8 cellular contexts compared by ENCODE assay signal in the genomic region with DNA sequence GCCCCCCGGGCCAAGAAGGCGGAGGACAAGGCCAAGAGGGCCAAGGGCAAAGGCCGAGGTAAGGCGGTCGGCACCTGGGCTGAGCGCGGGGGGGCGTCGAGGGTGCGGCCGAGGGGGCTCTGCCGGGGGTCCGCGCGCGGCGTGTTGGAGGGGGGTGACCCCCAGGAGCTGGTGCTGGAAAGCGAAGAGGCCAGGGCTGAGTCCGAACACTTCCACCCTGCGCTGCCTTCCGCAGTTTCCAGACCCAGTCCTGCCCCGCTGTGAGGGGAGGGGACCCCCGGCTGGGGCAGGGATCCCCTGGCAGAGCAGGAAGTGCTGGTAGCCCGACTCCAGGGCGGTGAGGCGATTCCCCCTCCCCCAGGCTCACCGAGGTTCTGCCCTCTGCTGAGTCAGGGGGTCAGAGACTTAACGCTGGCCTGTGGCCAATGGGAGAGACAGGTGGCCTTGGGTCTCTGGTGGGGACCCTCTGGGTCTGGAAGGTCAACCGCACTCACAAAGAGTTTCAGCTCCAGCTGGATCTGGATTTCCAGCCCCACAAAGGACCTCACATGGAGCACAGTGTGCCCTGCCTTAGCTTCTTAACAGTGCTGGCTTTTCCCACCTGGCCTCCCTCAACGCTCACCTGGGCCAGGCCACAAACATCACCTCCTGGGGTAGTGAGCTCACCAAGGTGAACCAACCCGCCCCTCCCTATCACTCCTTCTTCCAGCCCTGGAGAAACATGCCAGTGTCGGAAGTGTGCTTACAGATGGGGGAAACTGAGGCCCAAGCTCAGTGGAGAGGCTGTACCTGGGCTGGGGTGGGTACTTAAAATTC. TPM values are rescaled to one million over a fixed set of nuclear protein-coding genes. Genes with fewer than 3 reads are reported as not detected.
DNase-seq lines count a peak whose midpoint lies in the region; ATAC-seq, FAIRE-seq and TF ChIP-seq lines count a peak whose summit lies in the region.

No MANE protein-coding gene starts in this region.

- peak; percentile 35 for ATAC-seq in HepG2
- no peak for ATAC-seq in HG03135 (IDR thresholded peaks at IDR 0.05; ENCODE audit: unreplicated experiment)

- no peak for TF ChIP-seq RAD21 in HepG2 (CRISPR knock-in tag; IDR thresholded peaks at IDR 0.05)

- CTCF ChIA-PET in activated naive CD4-positive, alpha-beta T cell treated with anti-CD3 and anti-CD28 coated beads, Interleukin-2, amount 10 ng/mL, durations not matched to agents 7 days and 5 days (lab: Charles Lee), result interaction anchor here (0.8 to 1.8 kb wide), 4 partner anchors 15 to 31 kb away, joined by 3 to 7 read pairs (median 5); no protein-coding TSS in a partner anchor
- CTCF ChIA-PET in MCF 10A (lab: Yijun Ruan, JAX) (interaction anchor here (0.7 to 2.2 kb wide), 11 partner anchors 13 to 1199 kb away, joined by 3 to 14 read pairs (median 3); no protein-coding TSS in a partner anchor), HepG2 (lab: Yijun Ruan, JAX; ENCODE audit: low intra/inter-chr PET ratio, low total read pairs) (interaction anchor here (2.1 to 3.4 kb wide), 2 partner anchors 30 kb away, joined by 13 to 18 read pairs; no protein-coding TSS in a partner anchor)

- 18% methylated on average over 5 of the region's 32 CpGs for WGBS in HepG2 (ENCODE audit: low lambda C conversion rate)
- WGBS in tibial nerve, 2 donors, result 17 to 19% methylated on average over 30 to 32 of the region's 32 CpGs

- H3K27me3 Mint-ChIP-seq in activated naive CD4-positive, alpha-beta T cell treated with anti-CD3 and anti-CD28 coated beads, Interleukin-2, amount 10 ng/mL, durations not matched to agents 7 days and 5 days, result peaks cover 75% of the 10 kb centered on the region
- H3K27me3 Mint-ChIP-seq in MCF 10A (ENCODE audit: insufficient read depth, unreplicated experiment), result no peaks in the 10 kb centered on the region

- H3K9me3 ChIP-seq in HepG2 (ENCODE audit: low read length), result no peaks in the 10 kb centered on the region
- no peaks in the 10 kb centered on the region for H3K9me3 ChIP-seq in tibial nerve

- no peaks in the 10 kb centered on the region for H3K36me3 Mint-ChIP-seq in activated naive CD4-positive, alpha-beta T cell treated with anti-CD3 and anti-CD28 coated beads, Interleukin-2, amount 10 ng/mL, durations not matched to agents 7 days and 5 days
- H3K36me3 Mint-ChIP-seq in MCF 10A (ENCODE audit: insufficient read depth, unreplicated experiment), result peaks cover under 1% of the 10 kb centered on the region

- peak overlapping the region; percentile 87 for H3K9ac ChIP-seq in HepG2 (ENCODE audit: insufficient read depth, low read depth, low read length)

- TF ChIP-seq POLR2A in HepG2 (IDR thresholded peaks at IDR 0.05; ENCODE audit: insufficient read depth in 1 of 2, low read depth in 2 of 2, low read length in 2 of 2), result peak; percentile 38 to 51; a peak in 2 of 4 replicates
- no peak for TF ChIP-seq POLR2A in tibial nerve (IDR thresholded peaks at IDR 0.05)

- TF ChIP-seq EP300 in HepG2 (IDR thresholded peaks at IDR 0.05; ENCODE audit: low read depth in 2 of 2, low read length in 2 of 2) (no peak), HepG2 (CRISPR knock-in tag; IDR thresholded peaks at IDR 0.05; ENCODE audit: borderline replicate concordance) (no peak), tibial nerve (IDR thresholded peaks at IDR 0.05) (no peak)

- H3K4me3 ChIP-seq in HepG2 (replicated peaks in 1 of 3; ENCODE audit: insufficient read depth in 1 of 3, low read depth in 2 of 3, low read length in 3 of 3) (peak overlapping the region; percentile 80 to 92 (median 91)), tibial nerve (peak overlapping the region; percentile 51 to 84 (median 68))

- no peaks in the 10 kb centered on the region for H3K9me3 Mint-ChIP-seq in activated naive CD4-positive, alpha-beta T cell treated with anti-CD3 and anti-CD28 coated beads, Interleukin-2, amount 10 ng/mL, durations not matched to agents 7 days and 5 days
- H3K9me3 Mint-ChIP-seq in MCF 10A (ENCODE audit: unreplicated experiment), result no peaks in the 10 kb centered on the region

- FAIRE-seq in HepG2 (lab: Jason Lieb, UNC), result no peak

- DNase-seq in activated naive CD4-positive, alpha-beta T cell treated with anti-CD3 and anti-CD28 coated beads, Interleukin-2, amount 10 ng/mL, durations not matched to agents 7 days and 5 days, result no peak
- no peak for DNase-seq in activated naive CD4-positive, alpha-beta T cell treated with Interleukin-2 at 50 U/mL for 16 hours
- no peak for DNase-seq in MCF 10A (ENCODE audit: unreplicated experiment)
- peak; percentile 48 for DNase-seq in HepG2 (ENCODE audit: low spot score)
- DNase-seq in tibial nerve (ENCODE audit: low spot score in 2 of 2), result no peak
- DNase-seq in stimulated activated CD4-positive, alpha-beta T cell treated with anti-CD3 and anti-CD28 coated beads, Interleukin-15, amount 100 ng/mL, for 24 hours, result no peak
- no peak for DNase-seq in globus pallidus (ENCODE audit: low spot score)

- H3K4me1 ChIP-seq in HepG2 (ENCODE audit: insufficient read depth, low read length) (peaks cover 60% of the 10 kb centered on the region), tibial nerve (peaks cover 0 to 28% (median 3%) of the 10 kb centered on the region in 4 donors)

- TF ChIP-seq CTCF in MCF 10A (IDR thresholded peaks at IDR 0.05; ENCODE audit: unreplicated experiment) (no peak), HepG2 (CRISPR knock-in tag; IDR thresholded peaks at IDR 0.05) (no peak), tibial nerve (IDR thresholded peaks at IDR 0.05) (no peak)

- H3K27ac ChIP-seq in HepG2 (ENCODE audit: extremely low read length, insufficient read depth, low read length), result peak overlapping the region; percentile 87
- peak overlapping the region; percentile 67 to 89 (median 88) for H3K27ac ChIP-seq in tibial nerve

- H3K4me1 Mint-ChIP-seq in activated naive CD4-positive, alpha-beta T cell treated with anti-CD3 and anti-CD28 coated beads, Interleukin-2, amount 10 ng/mL, durations not matched to agents 7 days and 5 days, result peaks cover 7% of the 10 kb centered on the region
- peaks cover 27% of the 10 kb centered on the region for H3K4me1 Mint-ChIP-seq in MCF 10A (ENCODE audit: insufficient read depth, unreplicated experiment)

- peak overlapping the region; percentile 96 for H3K4me2 ChIP-seq in HepG2 (ENCODE audit: low read depth, low read length)

- POLR2A ChIA-PET in MCF 10A (lab: Yijun Ruan, JAX) (interaction anchor here (0.6 to 4.3 kb wide), 15 partner anchors 11 to 274 kb away, joined by 3 to 53 read pairs (median 4); partner anchors contain the start of genes S100PBP and YARS1), HepG2 (lab: Yijun Ruan, JAX) (interaction anchor here (0.8 to 2.1 kb wide), 6 partner anchors 16 to 92 kb away, joined by 3 to 13 read pairs (median 8); partner anchors contain the start of genes RBBP4 and ZBTB8OS)

- no peaks in the 10 kb centered on the region; the same call in 1 of the 2 replicates for H4K20me1 ChIP-seq in HepG2 (ENCODE audit: insufficient read depth, low read length)

- intact Hi-C loops in MCF 10A (cut with micrococcal nuclease), result no loop called here
- intact Hi-C loops in HepG2 (cut with micrococcal nuclease; ENCODE audit: unreplicated experiment), result loop anchor here (2.0 kb wide), 1 partner anchor 30 kb away; no protein-coding TSS in a partner anchor

- H3K27ac Mint-ChIP-seq in activated naive CD4-positive, alpha-beta T cell treated with anti-CD3 and anti-CD28 coated beads, Interleukin-2, amount 10 ng/mL, durations not matched to agents 7 days and 5 days, result no peak overlapping the region
- H3K27ac Mint-ChIP-seq in MCF 10A (ENCODE audit: low read depth, unreplicated experiment), result peak overlapping the region; percentile 51

- no TSS peak for BruUV-seq in MCF 10A (replicated peaks; lab: Mats Ljungman, UMichigan)
- BruUV-seq in HepG2 (replicated peaks; lab: Mats Ljungman, UMichigan), result no TSS peak

- peaks cover 33% of the 10 kb centered on the region for H3K79me2 ChIP-seq in HepG2 (ENCODE audit: insufficient read depth, low read length)

- peak overlapping the region; percentile 57 for H3K4me3 Mint-ChIP-seq in activated naive CD4-positive, alpha-beta T cell treated with anti-CD3 and anti-CD28 coated beads, Interleukin-2, amount 10 ng/mL, durations not matched to agents 7 days and 5 days
- H3K4me3 Mint-ChIP-seq in MCF 10A (ENCODE audit: unreplicated experiment), result peak overlapping the region; percentile 75

- H3K36me3 ChIP-seq in HepG2 (replicated peaks in 1 of 2; ENCODE audit: control insufficient read depth in 1 of 2, insufficient read depth in 2 of 2, low read length in 2 of 2) (peaks cover 0 to 2% of the 10 kb centered on the region in 2 experiments; a peak in 1 of 5 replicates), tibial nerve (no peaks in the 10 kb centered on the region)

- in situ Hi-C loops in HepG2 (cut with HindIII; ENCODE audit: extremely low pct_ligation_motif_present, low pct_unique_long_range_greater_than_20kb), result no loop called here

- H2AFZ ChIP-seq in HepG2 (ENCODE audit: low read length), result no peak overlapping the region

- H3K27me3 ChIP-seq in HepG2 (ENCODE audit: control insufficient read depth in 1 of 2, insufficient read depth in 2 of 2, low read length in 2 of 2) (no peaks in the 10 kb centered on the region; a peak in 1 of 5 replicates), tibial nerve (no peaks in the 10 kb centered on the region)

RNA-seq across cellular contexts. Expression of gene SYNC, which starts 39.8 kb away (rescaled TPM):
- total RNA-seq in MCF 10A (2022) (1.1 and 1.9 TPM in 2 replicates), HepG2 (2016; rRNA removed; fragmentation: Illumina TruSeq; extraction: Trizol) (5.4 and 7.2 TPM in 2 replicates), tibial nerve (10 to 100 TPM; 10.2 to 31.2 (median 23.7) TPM)
- total RNA-seq in HepG2 (2016; cell fraction: cytosol; rRNA removed; fragmentation: Illumina TruSeq; extraction: Trizol; ENCODE audit: low read depth), result 4.9 and 5.4 TPM in 2 replicates
- total RNA-seq in HepG2 (2016; cell fraction: insoluble cytoplasmic fraction; rRNA removed; fragmentation: Illumina TruSeq; extraction: Trizol), result 5.3 and 8.1 TPM in 2 replicates
- 9.5 and 9.8 TPM in 2 replicates for total RNA-seq in HepG2 (2016; cell fraction: membrane; rRNA removed; fragmentation: Illumina TruSeq; extraction: Trizol)
- 2.3 TPM in 2 replicates for total RNA-seq in HepG2 (2016; cell fraction: nucleus; rRNA removed; fragmentation: Illumina TruSeq; extraction: Trizol)
- polyA plus RNA-seq in HepG2 (2011; rRNA removed), result 2.1 and 2.4 TPM in 2 replicates
- 1.5 and 1.8 TPM in 2 replicates for polyA plus RNA-seq in HepG2 (2011; cell fraction: cytosol; rRNA removed)
- polyA plus RNA-seq in HepG2 (2011; cell fraction: nucleus; rRNA removed), result 0.77 and 1.0 TPM in 2 replicates
- polyA plus RNA-seq in HepG2 (2012), result 0.56 and 0.93 TPM in 2 replicates
- 5.2 and 6.1 TPM in 2 replicates for polyA plus RNA-seq in HepG2 (2016; cell fraction: cytosol; fragmentation: Illumina TruSeq; extraction: Trizol; ENCODE audit: low read depth)
- polyA plus RNA-seq in HepG2 (2016; cell fraction: insoluble cytoplasmic fraction; fragmentation: Illumina TruSeq; extraction: Trizol; ENCODE audit: low read depth), result 6.7 and 6.9 TPM in 2 replicates
- 7.6 and 7.9 TPM in 2 replicates for polyA plus RNA-seq in HepG2 (2016; cell fraction: membrane; fragmentation: Illumina TruSeq; extraction: Trizol; ENCODE audit: low read depth)
- 2.5 and 2.7 TPM in 2 replicates for polyA plus RNA-seq in HepG2 (2016; cell fraction: nucleus; fragmentation: Illumina TruSeq; extraction: Trizol; ENCODE audit: insufficient read depth, low read depth)
- polyA minus RNA-seq in HepG2 (2011; rRNA and poly(A)+ RNA removed; ENCODE audit: low replicate concordance), result 0.74 and 6.6 TPM in 2 replicates
- polyA minus RNA-seq in HepG2 (2011; cell fraction: cytosol; rRNA and poly(A)+ RNA removed), result 1.2 and 1.5 TPM in 2 replicates
- 1.7 and 1.9 TPM in 2 replicates for polyA minus RNA-seq in HepG2 (2011; cell fraction: nucleus; rRNA and poly(A)+ RNA removed)

Comparison
In these comparisons a context has a peak if more than half of its experiments do, and no peak if none do; other contexts are left out.
1. POLR2A ChIP-seq: peak in HepG2 (2 of 2); none in tibial nerve (0 of 2).